In genomic region chr15:64582202-64582601, GRCh38 we compare ENCODE assay signal across 23 cellular contexts.
DNase-seq lines count a peak whose midpoint lies in the region; ATAC-seq lines count a peak whose summit lies in the region.
"Had no signal": no experiment of that assay in that cellular context is flagged by ENCODE, and none has a peak within 500 bp of the region (broad histone marks: within the 10 kb centered on the region; RNA-seq: fewer than 3 reads in every experiment).

No MANE protein-coding gene starts in this region.

- peaks cover 41% of the 10 kb centered on the region for H3K4me1 Mint-ChIP-seq in activated naive CD4-positive, alpha-beta T cell treated with anti-CD3 and anti-CD28 coated beads, Interleukin-2, amount 10 ng/mL, durations not matched to agents 7 days and 5 days
- H3K4me1 Mint-ChIP-seq in activated naive CD4-positive, alpha-beta T cell treated with anti-CD3 and anti-CD28 coated beads for 36 hours (ENCODE audit: low read depth), result peaks cover 46% of the 10 kb centered on the region
- peaks cover 29% of the 10 kb centered on the region for H3K4me1 Mint-ChIP-seq in T-helper 17 cell
- H3K4me1 Mint-ChIP-seq in stimulated activated naive CD8-positive, alpha-beta T cell treated with anti-CD3 and anti-CD28 coated beads, Interleukin-15, amount 100 ng/mL, for 72 hours, result peaks cover 45% of the 10 kb centered on the region

- no peaks in the 10 kb centered on the region for H3K9me3 ChIP-seq in T-helper 17 cell (ENCODE audit: control insufficient read depth, low read length, poor library complexity, severe bottlenecking)
- peaks cover 2% of the 10 kb centered on the region for H3K9me3 ChIP-seq in trophoblast cell (ENCODE audit: insufficient read depth, low read depth, low read length)
- H3K9me3 ChIP-seq in MG63, result peaks cover 16% of the 10 kb centered on the region
- H3K9me3 ChIP-seq: body of pancreas, colonic mucosa had no signal

- H3K36me3 Mint-ChIP-seq in activated naive CD4-positive, alpha-beta T cell treated with anti-CD3 and anti-CD28 coated beads, Interleukin-2, amount 10 ng/mL, durations not matched to agents 7 days and 5 days, result peaks cover 41% of the 10 kb centered on the region
- H3K36me3 Mint-ChIP-seq in activated naive CD4-positive, alpha-beta T cell treated with anti-CD3 and anti-CD28 coated beads for 36 hours (ENCODE audit: low read depth), result peaks cover 5% of the 10 kb centered on the region
- no peaks in the 10 kb centered on the region for H3K36me3 Mint-ChIP-seq in T-helper 17 cell (ENCODE audit: low read depth)
- H3K36me3 Mint-ChIP-seq: natural killer cell had no signal

- H3K27ac Mint-ChIP-seq in activated naive CD4-positive, alpha-beta T cell treated with anti-CD3 and anti-CD28 coated beads, Interleukin-2, amount 10 ng/mL, durations not matched to agents 7 days and 5 days, result peak overlapping the region; percentile 38
- no peak overlapping the region for H3K27ac Mint-ChIP-seq in activated naive CD4-positive, alpha-beta T cell treated with anti-CD3 and anti-CD28 coated beads for 36 hours
- no peak overlapping the region for H3K27ac Mint-ChIP-seq in T-helper 17 cell
- H3K27ac Mint-ChIP-seq in stimulated activated naive CD8-positive, alpha-beta T cell treated with anti-CD3 and anti-CD28 coated beads, Interleukin-15, amount 100 ng/mL, for 72 hours, result no peak overlapping the region
- H3K27ac Mint-ChIP-seq: natural killer cell had no signal

- H4K12ac ChIP-seq in trophoblast cell (ENCODE audit: low read depth, low read length), result no peak overlapping the region

- peaks cover 0 to 2% of the 10 kb centered on the region in 2 experiments for H3K4me1 ChIP-seq in trophoblast cell (ENCODE audit: control insufficient read depth in 1 of 2, insufficient read depth in 2 of 2, low read length in 2 of 2)
- H3K4me1 ChIP-seq: BLaER1, body of pancreas, colonic mucosa, uterus had no signal

- H3K4ac ChIP-seq in trophoblast cell (ENCODE audit: low read depth, low read length), result no peak overlapping the region

- H3K9ac ChIP-seq in trophoblast cell (ENCODE audit: low read length), result no peak overlapping the region
- H3K9ac ChIP-seq: BLaER1, parathyroid adenoma had no signal

- H3K9me3 Mint-ChIP-seq in activated naive CD4-positive, alpha-beta T cell treated with anti-CD3 and anti-CD28 coated beads, Interleukin-2, amount 10 ng/mL, durations not matched to agents 7 days and 5 days, result peaks cover 19% of the 10 kb centered on the region
- H3K9me3 Mint-ChIP-seq in activated naive CD4-positive, alpha-beta T cell treated with anti-CD3 and anti-CD28 coated beads for 36 hours, result peaks cover 11% of the 10 kb centered on the region
- peaks cover 0 to 10% of the 10 kb centered on the region in 2 donors for H3K9me3 Mint-ChIP-seq in stimulated activated naive CD8-positive, alpha-beta T cell treated with anti-CD3 and anti-CD28 coated beads, Interleukin-15, amount 100 ng/mL, for 72 hours

- H3K79me1 ChIP-seq in trophoblast cell (ENCODE audit: low read length), result no peaks in the 10 kb centered on the region

- no peak for ATAC-seq in T-helper 17 cell
- peak; percentile 60 for ATAC-seq in esophagus mucosa
- ATAC-seq in stimulated activated naive CD8-positive, alpha-beta T cell treated with anti-CD3 and anti-CD28 coated beads, Interleukin-15, amount 100 ng/mL, for 72 hours, result no peak
- ATAC-seq: body of pancreas, natural killer cell had no signal

- no peaks in the 10 kb centered on the region for H3K79me2 ChIP-seq in trophoblast cell (ENCODE audit: control insufficient read depth, insufficient read depth, low read length, poor library complexity)

- no peaks in the 10 kb centered on the region for H3K36me3 ChIP-seq in trophoblast cell (ENCODE audit: control insufficient read depth in 1 of 2, insufficient read depth in 2 of 2, low read length in 2 of 2)
- no peaks in the 10 kb centered on the region; the same call in 1 of the 2 replicates for H3K36me3 ChIP-seq in MG63
- H3K36me3 ChIP-seq: colonic mucosa, sigmoid colon, uterus had no signal

- no peak overlapping the region for H3K23ac ChIP-seq in trophoblast cell (ENCODE audit: low read length)

- no peak overlapping the region for H4K91ac ChIP-seq in trophoblast cell (ENCODE audit: low read depth, low read length)

- H2BK5ac ChIP-seq in trophoblast cell (ENCODE audit: low read depth, low read length, poor library complexity), result no peak overlapping the region

- WGBS in trophoblast cell (ENCODE audit: extremely low coverage, insufficient coverage, insufficient read length), result 100% methylated on average over 2 of the region's 3 CpGs

- intact Hi-C loops in activated naive CD4-positive, alpha-beta T cell treated with anti-CD3 and anti-CD28 coated beads for 36 hours (cut with micrococcal nuclease), result loop anchor here (2.0 kb wide), 1 partner anchor 15 kb away; no protein-coding TSS in a partner anchor
- intact Hi-C loops in posterior cingulate gyrus (cut with DNase I), result no loop called here

- CTCF ChIA-PET in activated naive CD4-positive, alpha-beta T cell treated with anti-CD3 and anti-CD28 coated beads, Interleukin-2, amount 10 ng/mL, durations not matched to agents 7 days and 5 days (lab: Charles Lee), result no interaction called here
- CTCF ChIA-PET in activated naive CD4-positive, alpha-beta T cell treated with anti-CD3 and anti-CD28 coated beads for 36 hours (lab: Charles Lee), result no interaction called here

- no peaks in the 10 kb centered on the region for H3K27me3 ChIP-seq in trophoblast cell (ENCODE audit: insufficient read depth, low read length)
- no peaks in the 10 kb centered on the region for H3K27me3 ChIP-seq in MG63
- H3K27me3 ChIP-seq: BLaER1, body of pancreas, colonic mucosa, sigmoid colon, uterus had no signal

- H3K4me3 Mint-ChIP-seq in activated naive CD4-positive, alpha-beta T cell treated with anti-CD3 and anti-CD28 coated beads, Interleukin-2, amount 10 ng/mL, durations not matched to agents 7 days and 5 days, result no peak overlapping the region
- no peak overlapping the region for H3K4me3 Mint-ChIP-seq in activated naive CD4-positive, alpha-beta T cell treated with anti-CD3 and anti-CD28 coated beads for 36 hours
- peak overlapping the region; percentile 0 for H3K4me3 Mint-ChIP-seq in T-helper 17 cell
- no peak overlapping the region for H3K4me3 Mint-ChIP-seq in stimulated activated naive CD8-positive, alpha-beta T cell treated with anti-CD3 and anti-CD28 coated beads, Interleukin-15, amount 100 ng/mL, for 72 hours
- H3K4me3 Mint-ChIP-seq: activated naive CD8-positive, alpha-beta T cell treated with anti-CD3 and anti-CD28 coated beads for 36 hours; natural killer cell had no signal

- no peak overlapping the region for H2AFZ ChIP-seq in trophoblast cell (ENCODE audit: insufficient read depth, low read length, poor library complexity)
- H2AFZ ChIP-seq: parathyroid adenoma had no signal

- H4K8ac ChIP-seq in trophoblast cell (ENCODE audit: low read depth, low read length), result no peak overlapping the region

- no peak overlapping the region for H2AK5ac ChIP-seq in trophoblast cell (ENCODE audit: low read length)

- no peak for DNase-seq in activated naive CD4-positive, alpha-beta T cell treated with anti-CD3 and anti-CD28 coated beads, Interleukin-2, amount 10 ng/mL, durations not matched to agents 7 days and 5 days
- DNase-seq in activated naive CD4-positive, alpha-beta T cell treated with anti-CD3 and anti-CD28 coated beads for 36 hours, result no peak
- DNase-seq in T-helper 17 cell (no peak), trophoblast cell (peak; percentile 42 to 73), MG63 (no peak), posterior cingulate gyrus (no peak)
- DNase-seq in stimulated activated naive CD8-positive, alpha-beta T cell treated with anti-CD3 and anti-CD28 coated beads, Interleukin-15, amount 100 ng/mL, for 72 hours, result no peak
- DNase-seq: activated naive CD8-positive, alpha-beta T cell treated with anti-CD3 and anti-CD28 coated beads for 36 hours; activated T-cell treated with anti-CD3 and anti-CD28 coated beads, Interleukin-2, amount 50 U/mL, for 48 hours; body of pancreas; colonic mucosa; H7; mesendoderm; natural killer cell; NCI-H1436 treated with DMSO at 0.1 percent for 48 hours; NCI-H2171 treated with DMSO at 0.1 percent for 48 hours; NCI-H526 treated with DMSO at 0.1 percent for 48 hours; sigmoid colon; uterus had no signal

- H3K4me3 ChIP-seq in trophoblast cell (ENCODE audit: low read depth, low read length) (no peak overlapping the region), MG63 (no peak overlapping the region)
- H3K4me3 ChIP-seq: BLaER1, body of pancreas, colonic mucosa, sigmoid colon, uterus had no signal

- H3K27me3 Mint-ChIP-seq in activated naive CD4-positive, alpha-beta T cell treated with anti-CD3 and anti-CD28 coated beads, Interleukin-2, amount 10 ng/mL, durations not matched to agents 7 days and 5 days, result no peaks in the 10 kb centered on the region
- no peaks in the 10 kb centered on the region for H3K27me3 Mint-ChIP-seq in activated naive CD4-positive, alpha-beta T cell treated with anti-CD3 and anti-CD28 coated beads for 36 hours (ENCODE audit: low read depth)
- H3K27me3 Mint-ChIP-seq in T-helper 17 cell, result no peaks in the 10 kb centered on the region
- no peaks in the 10 kb centered on the region for H3K27me3 Mint-ChIP-seq in stimulated activated naive CD8-positive, alpha-beta T cell treated with anti-CD3 and anti-CD28 coated beads, Interleukin-15, amount 100 ng/mL, for 72 hours
- H3K27me3 Mint-ChIP-seq: activated naive CD8-positive, alpha-beta T cell treated with anti-CD3 and anti-CD28 coated beads for 36 hours; IgD-negative memory B cell had no signal

- no peak overlapping the region for H3K4me2 ChIP-seq in trophoblast cell (ENCODE audit: low read length)
- H3K4me2 ChIP-seq: BLaER1 had no signal

- H2BK120ac ChIP-seq in trophoblast cell (ENCODE audit: insufficient read depth, low read length, poor library complexity), result no peak overlapping the region

- no peak overlapping the region for H3K14ac ChIP-seq in trophoblast cell (ENCODE audit: low read length)

- no peak overlapping the region for H3K18ac ChIP-seq in trophoblast cell (ENCODE audit: low read length)

- H3K27ac ChIP-seq in trophoblast cell (ENCODE audit: low read depth, low read length), result no peak overlapping the region
- H3K27ac ChIP-seq: BLaER1, body of pancreas, colonic mucosa, parathyroid adenoma, sigmoid colon, uterus had no signal

- H2BK12ac ChIP-seq in trophoblast cell (ENCODE audit: low read length), result no peak overlapping the region

Comparison
In these comparisons a context has a peak if more than half of its experiments do, and no peak if none do; other contexts are left out.
1. DNase-seq: peak in trophoblast cell (2 of 2); none in activated naive CD4-positive, alpha-beta T cell treated with anti-CD3 and anti-CD28 coated beads, Interleukin-2, amount 10 ng/mL, durations not matched to agents 7 days and 5 days (single experiment), activated naive CD4-positive, alpha-beta T cell treated with anti-CD3 and anti-CD28 coated beads for 36 hours (single experiment), T-helper 17 cell (0 of 3), MG63 (single experiment), posterior cingulate gyrus (0 of 10) and stimulated activated naive CD8-positive, alpha-beta T cell treated with anti-CD3 and anti-CD28 coated beads, Interleukin-15, amount 100 ng/mL, for 72 hours (0 of 2).